ENCODE assay signal across 2 cellular contexts in the genomic region with DNA sequence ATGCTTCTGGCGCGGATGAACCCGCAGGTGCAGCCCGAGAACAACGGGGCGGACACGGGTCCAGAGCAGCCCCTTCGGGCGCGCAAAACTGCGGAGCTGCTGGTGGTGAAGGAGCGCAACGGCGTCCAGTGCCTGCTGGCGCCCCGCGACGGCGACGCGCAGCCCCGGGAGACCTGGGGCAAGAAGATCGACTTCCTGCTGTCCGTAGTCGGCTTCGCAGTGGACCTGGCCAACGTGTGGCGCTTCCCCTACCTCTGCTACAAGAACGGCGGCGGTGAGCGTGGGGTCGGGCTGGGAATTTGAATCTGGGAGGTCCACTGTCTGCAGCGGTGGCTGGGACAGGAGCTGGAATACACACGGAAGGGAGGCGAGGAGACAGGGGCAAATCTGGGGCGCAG.
A peak's percentile ranks its signal among the peaks of the same experiment; 100 is the strongest.
TF ChIP-seq lines count a peak whose summit lies in the region.

No MANE protein-coding gene starts in this region.

TF ChIP-seq in IMR-90, 13 proteins besides CTCF, POLR2A, EP300 and RAD21:
- TF ChIP-seq CHD1 (IDR thresholded peaks at IDR 0.05; ENCODE audit: low read depth, low read length) (no peak), MAFK (IDR thresholded peaks at IDR 0.05; ENCODE audit: low read depth, low read length) (no peak), CEBPB (IDR thresholded peaks at IDR 0.05; ENCODE audit: low read depth, low read length) (no peak), RCOR1 (IDR thresholded peaks at IDR 0.05; ENCODE audit: insufficient replicate concordance, low read length) (no peak), BHLHE40 (IDR thresholded peaks at IDR 0.05; ENCODE audit: low read depth, low read length) (no peak), SMC3 (IDR thresholded peaks at IDR 0.05; ENCODE audit: low read depth, low read length) (no peak), RFX5 (IDR thresholded peaks at IDR 0.05; ENCODE audit: low read depth, low read length) (no peak)
- TF ChIP-seq, protein P1, sequence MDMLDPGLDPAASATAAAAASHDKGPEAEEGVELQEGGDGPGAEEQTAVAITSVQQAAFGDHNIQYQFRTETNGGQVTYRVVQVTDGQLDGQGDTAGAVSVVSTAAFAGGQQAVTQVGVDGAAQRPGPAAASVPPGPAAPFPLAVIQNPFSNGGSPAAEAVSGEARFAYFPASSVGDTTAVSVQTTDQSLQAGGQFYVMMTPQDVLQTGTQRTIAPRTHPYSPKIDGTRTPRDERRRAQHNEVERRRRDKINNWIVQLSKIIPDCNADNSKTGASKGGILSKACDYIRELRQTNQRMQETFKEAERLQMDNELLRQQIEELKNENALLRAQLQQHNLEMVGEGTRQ (IDR thresholded peaks at IDR 0.05; ENCODE audit: low read depth, low read length): no peak
- TF ChIP-seq, protein P2, sequence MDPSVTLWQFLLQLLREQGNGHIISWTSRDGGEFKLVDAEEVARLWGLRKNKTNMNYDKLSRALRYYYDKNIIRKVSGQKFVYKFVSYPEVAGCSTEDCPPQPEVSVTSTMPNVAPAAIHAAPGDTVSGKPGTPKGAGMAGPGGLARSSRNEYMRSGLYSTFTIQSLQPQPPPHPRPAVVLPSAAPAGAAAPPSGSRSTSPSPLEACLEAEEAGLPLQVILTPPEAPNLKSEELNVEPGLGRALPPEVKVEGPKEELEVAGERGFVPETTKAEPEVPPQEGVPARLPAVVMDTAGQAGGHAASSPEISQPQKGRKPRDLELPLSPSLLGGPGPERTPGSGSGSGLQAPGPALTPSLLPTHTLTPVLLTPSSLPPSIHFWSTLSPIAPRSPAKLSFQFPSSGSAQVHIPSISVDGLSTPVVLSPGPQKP (IDR thresholded peaks at IDR 0.05; ENCODE audit: borderline replicate concordance, low read depth, low read length): no peak

TF ChIP-seq in H1, 55 proteins besides CTCF, POLR2A, EP300 and RAD21:
- TF ChIP-seq, protein P3, sequence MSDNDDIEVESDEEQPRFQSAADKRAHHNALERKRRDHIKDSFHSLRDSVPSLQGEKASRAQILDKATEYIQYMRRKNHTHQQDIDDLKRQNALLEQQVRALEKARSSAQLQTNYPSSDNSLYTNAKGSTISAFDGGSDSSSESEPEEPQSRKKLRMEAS (IDR thresholded peaks at IDR 0.05): peak; percentile 48; the same call in 1 of the 2 replicates
- TF ChIP-seq JUN (IDR thresholded peaks at IDR 0.05; ENCODE audit: low read depth, low read length): no peak
- TF ChIP-seq KDM4A (IDR thresholded peaks at IDR 0.05; ENCODE audit: low read depth, low read length, severe bottlenecking): peak; percentile 31
- TF ChIP-seq EZH2 (IDR thresholded peaks at IDR 0.05; ENCODE audit: low read depth, low read length, severe bottlenecking): peak; percentile 75
- no peak for TF ChIP-seq ASH2L (IDR thresholded peaks at IDR 0.05; ENCODE audit: low read length)
- TF ChIP-seq SUZ12 (IDR thresholded peaks at IDR 0.05; ENCODE audit: low read length): peak; percentile 85
TF ChIP-seq in H1: peak in this region for 4.
